Comparison of ENCODE assay signal across 1 cellular context in genomic region chr1:160108888-160109662, GRCh38.
TF ChIP-seq lines count a peak whose summit lies in the region.

No MANE protein-coding gene starts in this region.

TF ChIP-seq in HEK293, 187 proteins besides CTCF, POLR2A, EP300 and RAD21 (continued from another document):
- TF ChIP-seq ZSCAN18 (tag by site-specific recombination; IDR thresholded peaks at IDR 0.05) = no peak
- TF ChIP-seq ZNF664 (tag by site-specific recombination; IDR thresholded peaks at IDR 0.05) = peak; percentile 96
- no peak for TF ChIP-seq ZNF645 (tag by site-specific recombination; IDR thresholded peaks at IDR 0.05)
- no peak for TF ChIP-seq ZNF354C (tag by site-specific recombination; IDR thresholded peaks at IDR 0.05; ENCODE audit: borderline replicate concordance, low read depth)
- TF ChIP-seq ZNF184 (tag by site-specific recombination; IDR thresholded peaks at IDR 0.05) = no peak
- no peak for TF ChIP-seq IKZF3 (tag by site-specific recombination; IDR thresholded peaks at IDR 0.05)
- 0 out of 2 replicates have a peak, but pooled peaks have one; percentile 23 for TF ChIP-seq ZNF518A (tag by site-specific recombination; conservative IDR thresholded peaks at IDR 0.05; ENCODE audit: low read depth)
- peak; percentile 62 for TF ChIP-seq ZIC2 (tag by site-specific recombination; IDR thresholded peaks at IDR 0.05)
- no peak for TF ChIP-seq KLF16 (tag by site-specific recombination; IDR thresholded peaks at IDR 0.05)
- no peak for TF ChIP-seq SALL2 (tag by site-specific recombination; IDR thresholded peaks at IDR 0.05; ENCODE audit: borderline replicate concordance)
- TF ChIP-seq ELK4 (IDR thresholded peaks at IDR 0.05; ENCODE audit: borderline replicate concordance, low read depth, low read length) = no peak
- no peak for TF ChIP-seq ZNF37A (tag by site-specific recombination; IDR thresholded peaks at IDR 0.05)
- peak; percentile 53; the same call in 1 of the 2 replicates for TF ChIP-seq ZNF580 (tag by site-specific recombination; IDR thresholded peaks at IDR 0.05)
- no peak for TF ChIP-seq ZSCAN5A (tag by site-specific recombination; IDR thresholded peaks at IDR 0.05)
- no peak for TF ChIP-seq ZNF549 (tag by site-specific recombination; IDR thresholded peaks at IDR 0.05)
- TF ChIP-seq ATF2 (tag by site-specific recombination; IDR thresholded peaks at IDR 0.05; ENCODE audit: low read depth) = 0 out of 2 replicates have a peak, but pooled peaks have one; percentile 17
- TF ChIP-seq ZNF610 (tag by site-specific recombination; IDR thresholded peaks at IDR 0.05; ENCODE audit: borderline replicate concordance) = no peak
- no peak for TF ChIP-seq ZNF585B (tag by site-specific recombination; IDR thresholded peaks at IDR 0.05)
- no peak for TF ChIP-seq ZEB2 (tag by site-specific recombination; IDR thresholded peaks at IDR 0.05)
